ENCODE assay signal across 8 cellular contexts in genomic region chr2:218291934-218292699, GRCh38. TPM values are rescaled to one million over a fixed set of nuclear protein-coding genes. Genes with fewer than 3 reads are reported as not detected.
DNase-seq lines count a peak whose midpoint lies in the region; ATAC-seq and TF ChIP-seq lines count a peak whose summit lies in the region.

A gene with protein sequence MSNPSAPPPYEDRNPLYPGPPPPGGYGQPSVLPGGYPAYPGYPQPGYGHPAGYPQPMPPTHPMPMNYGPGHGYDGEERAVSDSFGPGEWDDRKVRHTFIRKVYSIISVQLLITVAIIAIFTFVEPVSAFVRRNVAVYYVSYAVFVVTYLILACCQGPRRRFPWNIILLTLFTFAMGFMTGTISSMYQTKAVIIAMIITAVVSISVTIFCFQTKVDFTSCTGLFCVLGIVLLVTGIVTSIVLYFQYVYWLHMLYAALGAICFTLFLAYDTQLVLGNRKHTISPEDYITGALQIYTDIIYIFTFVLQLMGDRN (minus strand): TSS chr2:218292503. CDS start chr2:218282141, 10,362 bp downstream.

- H3K4me1 ChIP-seq in vagina = peaks cover 84% of the 10 kb centered on the region

- POLR2A ChIA-PET in T-cell (lab: Charles Lee) = interaction anchor here in 1 of 2 donors (1.2 kb wide), 1 partner anchor 22 kb away, joined by 4 read pairs; the partner anchor contains the start of genes AAMP and PNKD

- H3K4me1 Mint-ChIP-seq in T-cell = peaks cover 56 to 61% (median 59%) of the 10 kb centered on the region in 3 donors

- H3K36me3 ChIP-seq in vagina = no peaks in the 10 kb centered on the region

- TF ChIP-seq POLR2A in vagina (IDR thresholded peaks at IDR 0.05) = peak; percentile 83 to 94

- intact Hi-C loops in left ventricle myocardium superior (cut with micrococcal nuclease) = no loop called here
- intact Hi-C loops in vagina (cut with DNase I) = loop anchor here (5.0 kb wide), 1 partner anchor 105 kb away; the partner anchor contains the start of gene CTDSP1

- H3K4me3 Mint-ChIP-seq in T-cell = peak within 1 kb of the TSS; percentile 83 to 91 (median 91)

- H3K27me3 ChIP-seq in vagina = no peaks in the 10 kb centered on the region

- CTCF ChIA-PET in T-cell (lab: Charles Lee) = interaction anchor here (0.5 to 2.9 kb wide), 18 partner anchors 10 to 266 kb away, joined by 3 to 21 read pairs (median 4); partner anchors contain the start of genes CATIP (in 2 of the 2), AAMP (in 1 of the 2) and PNKD (in 1 of the 2)

- DNase-seq in CD1c-positive myeloid dendritic cell (ENCODE audit: extremely low spot score) (peak; percentile 92), T-cell (peak; percentile 58 to 84 (median 75)), amniotic epithelial cell (ENCODE audit: low read depth) (peak; percentile 63), left ventricle myocardium superior (peak; percentile 92), putamen (ENCODE audit: low spot score) (peak; percentile 74), vagina (ENCODE audit: extremely low spot score in 2 of 2) (no peak)

- H3K36me3 Mint-ChIP-seq in T-cell = no peaks in the 10 kb centered on the region

- H3K9me3 Mint-ChIP-seq in T-cell = no peaks in the 10 kb centered on the region

- H3K27ac ChIP-seq in vagina = peak within 1 kb of the TSS; percentile 100

- no peaks in the 10 kb centered on the region for H3K27me3 Mint-ChIP-seq in T-cell

- no peaks in the 10 kb centered on the region for H3K9me3 ChIP-seq in vagina

- H3K4me3 ChIP-seq in vagina = peak within 1 kb of the TSS; percentile 68 to 99

- TF ChIP-seq CTCF in vagina (IDR thresholded peaks at IDR 0.05) = peak; percentile 59 to 97 (median 77)

- ATAC-seq in GM19372 (IDR thresholded peaks at IDR 0.05; ENCODE audit: low read depth, unreplicated experiment) (peak; percentile 73), HG03469 (IDR thresholded peaks at IDR 0.05; ENCODE audit: unreplicated experiment) (peak; percentile 41), T-cell (replicated peaks in 1 of 4) (peak; percentile 86 to 90 (median 86)), left ventricle myocardium superior (peak; percentile 92)

- peak within 1 kb of the TSS; percentile 97 to 100 for H3K27ac Mint-ChIP-seq in T-cell

RNA-seq across cellular contexts. Expression of the gene that starts here (rescaled TPM):
- total RNA-seq in T-cell (100 to 1,000 TPM in 3 of 5 donors, 10 to 100 TPM in 2; 78.8 to 166 (median 144) TPM), left ventricle myocardium superior (109 TPM), vagina (232 TPM)

Comparison
In these comparisons a context has a peak if more than half of its experiments do, and no peak if none do; other contexts are left out.
1. DNase-seq: peak in CD1c-positive myeloid dendritic cell (single experiment), T-cell (34 of 34), amniotic epithelial cell (single experiment), left ventricle myocardium superior (single experiment) and putamen (single experiment); none in vagina (0 of 2).
2. ATAC-seq: peak in every context shown above with its lines; median percentile 92 in left ventricle myocardium superior; 86 in T-cell; 73 in GM19372; 41 in HG03469.